Comparison of ENCODE assay signal across 13 cellular contexts in the genomic region with DNA sequence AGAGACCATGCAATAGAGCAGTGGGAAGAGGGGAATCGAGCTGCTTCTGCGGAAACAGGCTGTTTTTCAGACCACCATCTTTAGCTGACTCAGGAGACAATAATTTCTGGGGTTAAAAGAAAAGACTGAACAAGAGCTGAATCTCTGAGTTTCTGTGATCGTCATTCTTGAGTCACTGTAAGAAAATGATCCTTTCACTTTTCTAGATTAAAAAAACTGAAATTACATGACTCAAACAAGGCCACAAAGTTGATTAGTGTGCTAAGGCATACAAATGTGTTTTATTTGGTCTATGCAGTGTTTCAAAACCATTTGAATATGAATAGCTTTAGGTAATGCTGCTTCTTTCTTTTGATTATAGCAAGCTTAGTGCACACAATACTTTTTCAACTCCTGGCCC.
DNase-seq lines count a peak whose midpoint lies in the region; ATAC-seq and TF ChIP-seq lines count a peak whose summit lies in the region.
"Had no signal": no experiment of that assay in that cellular context is flagged by ENCODE, and none has a peak within 500 bp of the region (broad histone marks: within the 10 kb centered on the region; RNA-seq: fewer than 3 reads in every experiment).

No MANE protein-coding gene starts in this region.

- DNase-seq in GM04503 (ENCODE audit: low read depth) (peak; percentile 21), PC-3 (peak; percentile 41), cardiac fibroblast (ENCODE audit: low read depth in 2 of 2) (peak; percentile 3 to 71), retinal pigment epithelial cell (ENCODE audit: low read depth) (peak; percentile 16), SIG-M5 (lab: John Stamatoyannopoulos, UW) (no peak), omental fat pad (ENCODE audit: low spot score) (no peak)
- DNase-seq: DMS 273 treated with DMSO at 0.1 percent for 48 hours, head of caudate nucleus, MM.1S, NCI-H2227 treated with DMSO at 0.1 percent for 48 hours, psoas muscle, RPMI8226 had no signal

- H3K4me1 ChIP-seq in PC-3 (ENCODE audit: insufficient read depth, low read length), result no peaks in the 10 kb centered on the region
- H3K4me1 ChIP-seq: psoas muscle had no signal

- H3K9me3 ChIP-seq in PC-3 (ENCODE audit: low read length), result no peaks in the 10 kb centered on the region
- H3K9me3 ChIP-seq: psoas muscle had no signal

- no peaks in the 10 kb centered on the region for H3K9me2 ChIP-seq in PC-3 (replicated peaks; ENCODE audit: low read length)

- peak overlapping the region; percentile 48; the same call in 1 of the 2 replicates for H2AFZ ChIP-seq in PC-3 (ENCODE audit: low read length)

- no peaks in the 10 kb centered on the region for H3K36me3 ChIP-seq in PC-3 (ENCODE audit: low read depth, low read length)

- no peak for TF ChIP-seq CTCF in PC-3 (conservative IDR thresholded peaks at IDR 0.05; ENCODE audit: low read depth, low read length)
- TF ChIP-seq CTCF in cardiac fibroblast (IDR thresholded peaks at IDR 0.05; ENCODE audit: low read depth, low read length), result no peak
- TF ChIP-seq CTCF in retinal pigment epithelial cell (conservative IDR thresholded peaks at IDR 0.05; ENCODE audit: low read depth, low read length), result no peak
- TF ChIP-seq CTCF in omental fat pad (IDR thresholded peaks at IDR 0.05), result no peak

- no peaks in the 10 kb centered on the region for H3K79me2 ChIP-seq in PC-3 (ENCODE audit: low read length)

- H3K27ac ChIP-seq in PC-3 (ENCODE audit: low read length), result peak overlapping the region; percentile 44
- H3K27ac ChIP-seq: psoas muscle had no signal

- CTCF ChIA-PET in PC-3 (lab: Charles Lee), result no interaction called here

- H4K20me1 ChIP-seq in PC-3 (ENCODE audit: low read length), result no peaks in the 10 kb centered on the region

- no peaks in the 10 kb centered on the region for H3F3A ChIP-seq in PC-3 (ENCODE audit: low read length, unreplicated experiment)

- intact Hi-C loops in PC-3 (cut with micrococcal nuclease), result no loop called here

- no peak overlapping the region for H3K9ac ChIP-seq in PC-3 (ENCODE audit: low read length)

- no peaks in the 10 kb centered on the region for H3K27me3 ChIP-seq in PC-3 (ENCODE audit: low read length)

- peak overlapping the region; percentile 39 for H3K4me3 ChIP-seq in PC-3 (ENCODE audit: low read length)
- no peak overlapping the region for H3K4me3 ChIP-seq in cardiac fibroblast (replicated peaks in 1 of 2; ENCODE audit: low read depth in 2 of 2, low read length in 2 of 2)
- no peak overlapping the region for H3K4me3 ChIP-seq in retinal pigment epithelial cell (ENCODE audit: low read length)
- H3K4me3 ChIP-seq: psoas muscle had no signal

- no peak; the same call in 1 of the 2 replicates for ATAC-seq in PC-3
- no peak for ATAC-seq in GM21367 (IDR thresholded peaks at IDR 0.05; ENCODE audit: unreplicated experiment)
- ATAC-seq in omental fat pad (ENCODE audit: low FRiP score), result no peak
- ATAC-seq: psoas muscle had no signal

- H3K4me2 ChIP-seq in PC-3 (ENCODE audit: low read length), result peak overlapping the region; percentile 57

- BruUV-seq in PC-3 (replicated peaks; lab: Mats Ljungman, UMichigan), result no TSS peak

- POLR2A ChIA-PET in PC-3 (lab: Charles Lee; ENCODE audit: unreplicated experiment), result no interaction called here

Comparison
In these comparisons a context has a peak if more than half of its experiments do, and no peak if none do; other contexts are left out.
1. DNase-seq: peak in GM04503 (single experiment), PC-3 (single experiment), cardiac fibroblast (2 of 2) and retinal pigment epithelial cell (single experiment); none in SIG-M5 (single experiment) and omental fat pad (single experiment).